1 cellular context compared by ENCODE assay signal in the genomic region with DNA sequence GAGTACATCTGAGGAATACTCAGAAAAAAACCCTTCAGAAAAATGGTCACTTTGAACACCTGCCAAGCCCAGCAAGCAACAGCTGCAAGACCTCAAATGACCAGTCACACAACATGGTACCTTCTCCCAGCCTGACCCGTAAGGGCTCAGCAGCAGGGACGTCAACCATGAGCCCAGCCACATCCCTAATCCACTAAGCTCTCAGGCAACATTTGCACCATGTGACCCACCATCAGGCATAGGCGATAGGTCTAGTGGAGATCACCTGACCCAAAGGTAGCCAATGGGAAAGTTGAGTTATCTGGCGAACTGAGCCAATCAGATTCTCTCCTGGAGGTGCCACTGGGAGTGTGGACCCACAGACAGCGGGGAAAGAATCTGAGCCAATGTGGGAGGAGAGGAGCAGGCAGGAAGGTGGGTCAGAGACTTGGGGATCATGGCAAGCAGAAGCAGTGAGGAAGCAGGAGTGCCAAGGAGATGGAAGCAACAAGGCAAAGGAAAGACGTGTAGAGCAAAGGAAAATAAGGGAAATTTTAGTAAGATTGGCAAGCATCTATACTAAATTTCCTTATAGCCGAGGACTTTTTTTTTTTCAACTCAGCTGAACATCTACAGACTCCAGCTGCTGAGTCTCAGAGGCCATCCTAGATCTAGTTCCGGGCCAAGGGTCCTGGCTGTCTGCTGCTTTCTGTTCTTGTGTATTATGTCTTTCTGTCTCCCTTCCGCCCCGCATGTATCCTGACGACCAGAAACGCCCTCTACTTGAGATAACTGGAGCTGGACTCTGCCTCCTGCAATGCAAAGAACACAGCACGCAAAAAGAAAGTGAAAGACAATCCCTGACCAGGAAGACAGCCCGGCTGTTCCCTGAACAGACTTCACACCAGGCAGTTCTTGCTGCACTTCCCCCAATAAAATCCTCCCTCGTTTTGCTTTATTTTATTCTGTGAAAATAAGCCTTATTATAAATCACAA.
TF ChIP-seq lines count a peak whose summit lies in the region.

No MANE protein-coding gene starts in this region.

TF ChIP-seq in HepG2, 621 proteins besides CTCF, POLR2A, EP300 and RAD21 (continued from another document and continues in another):
- 0 out of 2 replicates have a peak, but pooled peaks have one; percentile 25 for TF ChIP-seq EED (CRISPR knock-in tag; IDR thresholded peaks at IDR 0.05)
- TF ChIP-seq, protein P1, sequence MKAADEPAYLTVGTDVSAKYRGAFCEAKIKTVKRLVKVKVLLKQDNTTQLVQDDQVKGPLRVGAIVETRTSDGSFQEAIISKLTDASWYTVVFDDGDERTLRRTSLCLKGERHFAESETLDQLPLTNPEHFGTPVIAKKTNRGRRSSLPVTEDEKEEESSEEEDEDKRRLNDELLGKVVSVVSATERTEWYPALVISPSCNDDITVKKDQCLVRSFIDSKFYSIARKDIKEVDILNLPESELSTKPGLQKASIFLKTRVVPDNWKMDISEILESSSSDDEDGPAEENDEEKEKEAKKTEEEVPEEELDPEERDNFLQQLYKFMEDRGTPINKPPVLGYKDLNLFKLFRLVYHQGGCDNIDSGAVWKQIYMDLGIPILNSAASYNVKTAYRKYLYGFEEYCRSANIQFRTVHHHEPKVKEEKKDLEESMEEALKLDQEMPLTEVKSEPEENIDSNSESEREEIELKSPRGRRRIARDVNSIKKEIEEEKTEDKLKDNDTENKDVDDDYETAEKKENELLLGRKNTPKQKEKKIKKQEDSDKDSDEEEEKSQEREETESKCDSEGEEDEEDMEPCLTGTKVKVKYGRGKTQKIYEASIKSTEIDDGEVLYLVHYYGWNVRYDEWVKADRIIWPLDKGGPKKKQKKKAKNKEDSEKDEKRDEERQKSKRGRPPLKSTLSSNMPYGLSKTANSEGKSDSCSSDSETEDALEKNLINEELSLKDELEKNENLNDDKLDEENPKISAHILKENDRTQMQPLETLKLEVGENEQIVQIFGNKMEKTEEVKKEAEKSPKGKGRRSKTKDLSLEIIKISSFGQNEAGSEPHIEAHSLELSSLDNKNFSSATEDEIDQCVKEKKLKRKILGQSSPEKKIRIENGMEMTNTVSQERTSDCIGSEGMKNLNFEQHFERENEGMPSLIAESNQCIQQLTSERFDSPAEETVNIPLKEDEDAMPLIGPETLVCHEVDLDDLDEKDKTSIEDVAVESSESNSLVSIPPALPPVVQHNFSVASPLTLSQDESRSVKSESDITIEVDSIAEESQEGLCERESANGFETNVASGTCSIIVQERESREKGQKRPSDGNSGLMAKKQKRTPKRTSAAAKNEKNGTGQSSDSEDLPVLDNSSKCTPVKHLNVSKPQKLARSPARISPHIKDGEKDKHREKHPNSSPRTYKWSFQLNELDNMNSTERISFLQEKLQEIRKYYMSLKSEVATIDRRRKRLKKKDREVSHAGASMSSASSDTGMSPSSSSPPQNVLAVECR (CRISPR knock-in tag; IDR thresholded peaks at IDR 0.05; ENCODE audit: borderline replicate concordance), result peak; percentile 38; the same call in 1 of the 2 replicates
- TF ChIP-seq, protein P2, sequence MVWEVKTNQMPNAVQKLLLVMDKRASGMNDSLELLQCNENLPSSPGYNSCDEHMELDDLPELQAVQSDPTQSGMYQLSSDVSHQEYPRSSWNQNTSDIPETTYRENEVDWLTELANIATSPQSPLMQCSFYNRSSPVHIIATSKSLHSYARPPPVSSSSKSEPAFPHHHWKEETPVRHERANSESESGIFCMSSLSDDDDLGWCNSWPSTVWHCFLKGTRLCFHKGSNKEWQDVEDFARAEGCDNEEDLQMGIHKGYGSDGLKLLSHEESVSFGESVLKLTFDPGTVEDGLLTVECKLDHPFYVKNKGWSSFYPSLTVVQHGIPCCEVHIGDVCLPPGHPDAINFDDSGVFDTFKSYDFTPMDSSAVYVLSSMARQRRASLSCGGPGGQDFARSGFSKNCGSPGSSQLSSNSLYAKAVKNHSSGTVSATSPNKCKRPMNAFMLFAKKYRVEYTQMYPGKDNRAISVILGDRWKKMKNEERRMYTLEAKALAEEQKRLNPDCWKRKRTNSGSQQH (CRISPR knock-in tag; IDR thresholded peaks at IDR 0.05; ENCODE audit: low read depth), result 0 out of 2 replicates have a peak, but pooled peaks have one; percentile 24
- no peak for TF ChIP-seq TRIM24 (CRISPR knock-in tag; IDR thresholded peaks at IDR 0.05)
- no peak for TF ChIP-seq ZSCAN30 (CRISPR knock-in tag; IDR thresholded peaks at IDR 0.05)
- TF ChIP-seq ZEB1 (IDR thresholded peaks at IDR 0.05; ENCODE audit: insufficient replicate concordance, low read depth), result no peak
- TF ChIP-seq, protein P3, sequence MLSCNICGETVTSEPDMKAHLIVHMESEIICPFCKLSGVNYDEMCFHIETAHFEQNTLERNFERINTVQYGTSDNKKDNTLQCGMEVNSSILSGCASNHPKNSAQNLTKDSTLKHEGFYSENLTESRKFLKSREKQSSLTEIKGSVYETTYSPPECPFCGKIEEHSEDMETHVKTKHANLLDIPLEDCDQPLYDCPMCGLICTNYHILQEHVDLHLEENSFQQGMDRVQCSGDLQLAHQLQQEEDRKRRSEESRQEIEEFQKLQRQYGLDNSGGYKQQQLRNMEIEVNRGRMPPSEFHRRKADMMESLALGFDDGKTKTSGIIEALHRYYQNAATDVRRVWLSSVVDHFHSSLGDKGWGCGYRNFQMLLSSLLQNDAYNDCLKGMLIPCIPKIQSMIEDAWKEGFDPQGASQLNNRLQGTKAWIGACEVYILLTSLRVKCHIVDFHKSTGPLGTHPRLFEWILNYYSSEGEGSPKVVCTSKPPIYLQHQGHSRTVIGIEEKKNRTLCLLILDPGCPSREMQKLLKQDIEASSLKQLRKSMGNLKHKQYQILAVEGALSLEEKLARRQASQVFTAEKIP (CRISPR knock-in tag; IDR thresholded peaks at IDR 0.05; ENCODE audit: borderline replicate concordance), result no peak
- peak; percentile 22; the same call in 1 of the 2 replicates for TF ChIP-seq STAG1 (CRISPR knock-in tag; IDR thresholded peaks at IDR 0.05)
- TF ChIP-seq, protein P4, sequence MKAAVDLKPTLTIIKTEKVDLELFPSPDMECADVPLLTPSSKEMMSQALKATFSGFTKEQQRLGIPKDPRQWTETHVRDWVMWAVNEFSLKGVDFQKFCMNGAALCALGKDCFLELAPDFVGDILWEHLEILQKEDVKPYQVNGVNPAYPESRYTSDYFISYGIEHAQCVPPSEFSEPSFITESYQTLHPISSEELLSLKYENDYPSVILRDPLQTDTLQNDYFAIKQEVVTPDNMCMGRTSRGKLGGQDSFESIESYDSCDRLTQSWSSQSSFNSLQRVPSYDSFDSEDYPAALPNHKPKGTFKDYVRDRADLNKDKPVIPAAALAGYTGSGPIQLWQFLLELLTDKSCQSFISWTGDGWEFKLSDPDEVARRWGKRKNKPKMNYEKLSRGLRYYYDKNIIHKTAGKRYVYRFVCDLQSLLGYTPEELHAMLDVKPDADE (CRISPR knock-in tag; IDR thresholded peaks at IDR 0.05), result no peak
- TF ChIP-seq ZNF841 (CRISPR knock-in tag; IDR thresholded peaks at IDR 0.05; ENCODE audit: borderline replicate concordance), result no peak
- 0 out of 2 replicates have a peak, but pooled peaks have one; percentile 31 for TF ChIP-seq ZNF431 (CRISPR knock-in tag; IDR thresholded peaks at IDR 0.05; ENCODE audit: borderline replicate concordance, low read depth)
- TF ChIP-seq RAD51 (IDR thresholded peaks at IDR 0.05; ENCODE audit: borderline replicate concordance), result no peak
- TF ChIP-seq NCOR1 (IDR thresholded peaks at IDR 0.05; ENCODE audit: borderline replicate concordance, low read length), result no peak
- no peak for TF ChIP-seq CREB1 (IDR thresholded peaks at IDR 0.05)
- no peak for TF ChIP-seq CREB1 (CRISPR knock-in tag; IDR thresholded peaks at IDR 0.05)
- TF ChIP-seq, protein P5, sequence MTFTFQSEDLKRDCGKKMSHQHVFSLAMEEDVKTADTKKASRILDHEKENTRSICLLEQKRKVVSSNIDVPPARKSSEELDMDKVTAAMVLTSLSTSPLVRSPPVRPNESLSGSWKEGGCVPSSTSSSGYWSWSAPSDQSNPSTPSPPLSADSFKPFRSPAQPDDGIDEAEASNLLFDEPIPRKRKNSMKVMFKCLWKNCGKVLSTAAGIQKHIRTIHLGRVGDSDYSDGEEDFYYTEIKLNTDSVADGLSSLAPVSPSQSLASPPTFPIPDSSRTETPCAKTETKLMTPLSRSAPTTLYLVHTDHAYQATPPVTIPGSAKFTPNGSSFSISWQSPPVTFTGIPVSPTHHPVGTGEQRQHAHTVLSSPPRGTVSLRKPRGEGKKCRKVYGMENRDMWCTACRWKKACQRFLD (CRISPR knock-in tag; IDR thresholded peaks at IDR 0.05; ENCODE audit: borderline replicate concordance), result no peak
- TF ChIP-seq, protein P6, sequence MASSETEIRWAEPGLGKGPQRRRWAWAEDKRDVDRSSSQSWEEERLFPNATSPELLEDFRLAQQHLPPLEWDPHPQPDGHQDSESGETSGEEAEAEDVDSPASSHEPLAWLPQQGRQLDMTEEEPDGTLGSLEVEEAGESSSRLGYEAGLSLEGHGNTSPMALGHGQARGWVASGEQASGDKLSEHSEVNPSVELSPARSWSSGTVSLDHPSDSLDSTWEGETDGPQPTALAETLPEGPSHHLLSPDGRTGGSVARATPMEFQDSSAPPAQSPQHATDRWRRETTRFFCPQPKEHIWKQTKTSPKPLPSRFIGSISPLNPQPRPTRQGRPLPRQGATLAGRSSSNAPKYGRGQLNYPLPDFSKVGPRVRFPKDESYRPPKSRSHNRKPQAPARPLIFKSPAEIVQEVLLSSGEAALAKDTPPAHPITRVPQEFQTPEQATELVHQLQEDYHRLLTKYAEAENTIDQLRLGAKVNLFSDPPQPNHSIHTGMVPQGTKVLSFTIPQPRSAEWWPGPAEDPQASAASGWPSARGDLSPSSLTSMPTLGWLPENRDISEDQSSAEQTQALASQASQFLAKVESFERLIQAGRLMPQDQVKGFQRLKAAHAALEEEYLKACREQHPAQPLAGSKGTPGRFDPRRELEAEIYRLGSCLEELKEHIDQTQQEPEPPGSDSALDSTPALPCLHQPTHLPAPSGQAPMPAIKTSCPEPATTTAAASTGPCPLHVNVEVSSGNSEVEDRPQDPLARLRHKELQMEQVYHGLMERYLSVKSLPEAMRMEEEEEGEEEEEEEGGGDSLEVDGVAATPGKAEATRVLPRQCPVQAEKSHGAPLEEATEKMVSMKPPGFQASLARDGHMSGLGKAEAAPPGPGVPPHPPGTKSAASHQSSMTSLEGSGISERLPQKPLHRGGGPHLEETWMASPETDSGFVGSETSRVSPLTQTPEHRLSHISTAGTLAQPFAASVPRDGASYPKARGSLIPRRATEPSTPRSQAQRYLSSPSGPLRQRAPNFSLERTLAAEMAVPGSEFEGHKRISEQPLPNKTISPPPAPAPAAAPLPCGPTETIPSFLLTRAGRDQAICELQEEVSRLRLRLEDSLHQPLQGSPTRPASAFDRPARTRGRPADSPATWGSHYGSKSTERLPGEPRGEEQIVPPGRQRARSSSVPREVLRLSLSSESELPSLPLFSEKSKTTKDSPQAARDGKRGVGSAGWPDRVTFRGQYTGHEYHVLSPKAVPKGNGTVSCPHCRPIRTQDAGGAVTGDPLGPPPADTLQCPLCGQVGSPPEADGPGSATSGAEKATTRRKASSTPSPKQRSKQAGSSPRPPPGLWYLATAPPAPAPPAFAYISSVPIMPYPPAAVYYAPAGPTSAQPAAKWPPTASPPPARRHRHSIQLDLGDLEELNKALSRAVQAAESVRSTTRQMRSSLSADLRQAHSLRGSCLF (CRISPR knock-in tag; IDR thresholded peaks at IDR 0.05; ENCODE audit: borderline replicate concordance), result no peak
- no peak for TF ChIP-seq KLF12 (CRISPR knock-in tag; IDR thresholded peaks at IDR 0.05; ENCODE audit: borderline replicate concordance)
- TF ChIP-seq, protein P7, sequence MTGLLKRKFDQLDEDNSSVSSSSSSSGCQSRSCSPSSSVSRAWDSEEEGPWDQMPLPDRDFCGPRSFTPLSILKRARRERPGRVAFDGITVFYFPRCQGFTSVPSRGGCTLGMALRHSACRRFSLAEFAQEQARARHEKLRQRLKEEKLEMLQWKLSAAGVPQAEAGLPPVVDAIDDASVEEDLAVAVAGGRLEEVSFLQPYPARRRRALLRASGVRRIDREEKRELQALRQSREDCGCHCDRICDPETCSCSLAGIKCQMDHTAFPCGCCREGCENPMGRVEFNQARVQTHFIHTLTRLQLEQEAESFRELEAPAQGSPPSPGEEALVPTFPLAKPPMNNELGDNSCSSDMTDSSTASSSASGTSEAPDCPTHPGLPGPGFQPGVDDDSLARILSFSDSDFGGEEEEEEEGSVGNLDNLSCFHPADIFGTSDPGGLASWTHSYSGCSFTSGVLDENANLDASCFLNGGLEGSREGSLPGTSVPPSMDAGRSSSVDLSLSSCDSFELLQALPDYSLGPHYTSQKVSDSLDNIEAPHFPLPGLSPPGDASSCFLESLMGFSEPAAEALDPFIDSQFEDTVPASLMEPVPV (CRISPR knock-in tag; IDR thresholded peaks at IDR 0.05), result no peak
- no peak for TF ChIP-seq ZNF143 (CRISPR knock-in tag; IDR thresholded peaks at IDR 0.05)
- TF ChIP-seq, protein P8, sequence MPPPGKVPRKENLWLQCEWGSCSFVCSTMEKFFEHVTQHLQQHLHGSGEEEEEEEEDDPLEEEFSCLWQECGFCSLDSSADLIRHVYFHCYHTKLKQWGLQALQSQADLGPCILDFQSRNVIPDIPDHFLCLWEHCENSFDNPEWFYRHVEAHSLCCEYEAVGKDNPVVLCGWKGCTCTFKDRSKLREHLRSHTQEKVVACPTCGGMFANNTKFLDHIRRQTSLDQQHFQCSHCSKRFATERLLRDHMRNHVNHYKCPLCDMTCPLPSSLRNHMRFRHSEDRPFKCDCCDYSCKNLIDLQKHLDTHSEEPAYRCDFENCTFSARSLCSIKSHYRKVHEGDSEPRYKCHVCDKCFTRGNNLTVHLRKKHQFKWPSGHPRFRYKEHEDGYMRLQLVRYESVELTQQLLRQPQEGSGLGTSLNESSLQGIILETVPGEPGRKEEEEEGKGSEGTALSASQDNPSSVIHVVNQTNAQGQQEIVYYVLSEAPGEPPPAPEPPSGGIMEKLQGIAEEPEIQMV (CRISPR knock-in tag; IDR thresholded peaks at IDR 0.05; ENCODE audit: low read depth), result no peak
- TF ChIP-seq MEIS2 (CRISPR knock-in tag; IDR thresholded peaks at IDR 0.05), result no peak
- TF ChIP-seq ZNF235 (CRISPR knock-in tag; IDR thresholded peaks at IDR 0.05; ENCODE audit: borderline replicate concordance), result no peak
- TF ChIP-seq, protein P9, sequence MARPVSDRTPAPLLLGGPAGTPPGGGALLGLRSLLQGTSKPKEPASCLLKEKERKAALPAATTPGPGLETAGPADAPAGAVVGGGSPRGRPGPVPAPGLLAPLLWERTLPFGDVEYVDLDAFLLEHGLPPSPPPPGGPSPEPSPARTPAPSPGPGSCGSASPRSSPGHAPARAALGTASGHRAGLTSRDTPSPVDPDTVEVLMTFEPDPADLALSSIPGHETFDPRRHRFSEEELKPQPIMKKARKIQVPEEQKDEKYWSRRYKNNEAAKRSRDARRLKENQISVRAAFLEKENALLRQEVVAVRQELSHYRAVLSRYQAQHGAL (CRISPR knock-in tag; IDR thresholded peaks at IDR 0.05; ENCODE audit: not compliant biosample characterization), result no peak
- no peak for TF ChIP-seq SP1 (IDR thresholded peaks at IDR 0.05)
- no peak for TF ChIP-seq SP1 (CRISPR knock-in tag; IDR thresholded peaks at IDR 0.05)
- TF ChIP-seq, protein P10, sequence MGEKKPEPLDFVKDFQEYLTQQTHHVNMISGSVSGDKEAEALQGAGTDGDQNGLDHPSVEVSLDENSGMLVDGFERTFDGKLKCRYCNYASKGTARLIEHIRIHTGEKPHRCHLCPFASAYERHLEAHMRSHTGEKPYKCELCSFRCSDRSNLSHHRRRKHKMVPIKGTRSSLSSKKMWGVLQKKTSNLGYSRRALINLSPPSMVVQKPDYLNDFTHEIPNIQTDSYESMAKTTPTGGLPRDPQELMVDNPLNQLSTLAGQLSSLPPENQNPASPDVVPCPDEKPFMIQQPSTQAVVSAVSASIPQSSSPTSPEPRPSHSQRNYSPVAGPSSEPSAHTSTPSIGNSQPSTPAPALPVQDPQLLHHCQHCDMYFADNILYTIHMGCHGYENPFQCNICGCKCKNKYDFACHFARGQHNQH (CRISPR knock-in tag; IDR thresholded peaks at IDR 0.05), result no peak
- TF ChIP-seq ZNF432 (CRISPR knock-in tag; IDR thresholded peaks at IDR 0.05; ENCODE audit: borderline replicate concordance), result no peak
- TF ChIP-seq MATR3 (CRISPR knock-in tag; IDR thresholded peaks at IDR 0.05), result no peak
